Comparison of ENCODE assay signal across 8 cellular contexts in genomic region chr20:17682103-17682888, GRCh38. TPM values are rescaled to one million over a fixed set of nuclear protein-coding genes. Genes with fewer than 3 reads are reported as not detected.
DNase-seq lines count a peak whose midpoint lies in the region; ATAC-seq and TF ChIP-seq lines count a peak whose summit lies in the region.

TSS of gene RRBP1 (minus strand) at chr20:17682242. CDS start at chr20:17660507, 21,735 bp downstream.

- TF ChIP-seq EP300 in gastroesophageal sphincter (IDR thresholded peaks at IDR 0.05) = no peak

- CTCF ChIA-PET in activated naive CD4-positive, alpha-beta T cell treated with anti-CD3 and anti-CD28 coated beads, Interleukin-2, amount 10 ng/mL, durations not matched to agents 7 days and 5 days (lab: Charles Lee) = interaction anchor here (0.6 to 5.1 kb wide), 22 partner anchors 9 to 376 kb away, joined by 3 to 25 read pairs (median 3); partner anchors contain the start of genes BANF2 and BFSP1

- peak within 1 kb of the TSS; percentile 81 for H3K4me3 Mint-ChIP-seq in HFFc6
- H3K4me3 Mint-ChIP-seq in activated naive CD4-positive, alpha-beta T cell treated with anti-CD3 and anti-CD28 coated beads, Interleukin-2, amount 10 ng/mL, durations not matched to agents 7 days and 5 days = peak within 1 kb of the TSS; percentile 85

- peak; percentile 89 for TF ChIP-seq CTCF in HFFc6 (IDR thresholded peaks at IDR 0.05)
- peak in 3 of 4 experiments; percentile 73 to 82 (median 74) for TF ChIP-seq CTCF in gastroesophageal sphincter (IDR thresholded peaks at IDR 0.05)

- peak; percentile 94 for ATAC-seq in gastroesophageal sphincter

- H3K9me3 ChIP-seq in gastroesophageal sphincter = no peaks in the 10 kb centered on the region

- DNase-seq in HFFc6 = peak; percentile 98
- DNase-seq in NAMALWA (ENCODE audit: low spot score) = peak; percentile 97
- DNase-seq in SK-N-DZ (ENCODE audit: low spot score) = peak; percentile 96
- DNase-seq in activated naive CD4-positive, alpha-beta T cell treated with anti-CD3 and anti-CD28 coated beads, Interleukin-2, amount 10 ng/mL, durations not matched to agents 7 days and 5 days = peak; percentile 98
- DNase-seq in non-pigmented ciliary epithelial cell (ENCODE audit: low read depth) = peak; percentile 89
- peak; percentile 97 for DNase-seq in superior temporal gyrus (ENCODE audit: extremely low spot score)

- H3K27ac ChIP-seq in gastroesophageal sphincter = peak within 1 kb of the TSS; percentile 83 to 99 (median 95)

- H3K36me3 Mint-ChIP-seq in HFFc6 (ENCODE audit: low read depth) = peaks cover 28% of the 10 kb centered on the region
- H3K36me3 Mint-ChIP-seq in activated naive CD4-positive, alpha-beta T cell treated with anti-CD3 and anti-CD28 coated beads, Interleukin-2, amount 10 ng/mL, durations not matched to agents 7 days and 5 days = peaks cover 18% of the 10 kb centered on the region

- peak within 1 kb of the TSS; percentile 75 for H3K4me3 ChIP-seq in GM08714 (ENCODE audit: low read length)
- peak within 1 kb of the TSS; percentile 55 to 83 for H3K4me3 ChIP-seq in gastroesophageal sphincter

- TF ChIP-seq POLR2A in gastroesophageal sphincter (IDR thresholded peaks at IDR 0.05) = peak; percentile 95

- peaks cover 0 to 11% of the 10 kb centered on the region in 2 donors for H3K36me3 ChIP-seq in gastroesophageal sphincter

- peaks cover 42% of the 10 kb centered on the region for H3K4me1 Mint-ChIP-seq in HFFc6 (ENCODE audit: low read depth)
- H3K4me1 Mint-ChIP-seq in activated naive CD4-positive, alpha-beta T cell treated with anti-CD3 and anti-CD28 coated beads, Interleukin-2, amount 10 ng/mL, durations not matched to agents 7 days and 5 days = peaks cover 34% of the 10 kb centered on the region

- H3K4me1 ChIP-seq in gastroesophageal sphincter = peaks cover 0 to 31% (median 12%) of the 10 kb centered on the region in 3 donors

- peaks cover 4% of the 10 kb centered on the region; the same call in 1 of the 2 replicates for H3K9me3 Mint-ChIP-seq in HFFc6
- no peaks in the 10 kb centered on the region for H3K9me3 Mint-ChIP-seq in activated naive CD4-positive, alpha-beta T cell treated with anti-CD3 and anti-CD28 coated beads, Interleukin-2, amount 10 ng/mL, durations not matched to agents 7 days and 5 days

- H3K27me3 ChIP-seq in gastroesophageal sphincter = no peaks in the 10 kb centered on the region

- peak within 1 kb of the TSS; percentile 86 for H3K27ac Mint-ChIP-seq in HFFc6
- peak within 1 kb of the TSS; percentile 92 for H3K27ac Mint-ChIP-seq in activated naive CD4-positive, alpha-beta T cell treated with anti-CD3 and anti-CD28 coated beads, Interleukin-2, amount 10 ng/mL, durations not matched to agents 7 days and 5 days

- H3K27me3 Mint-ChIP-seq in HFFc6 (ENCODE audit: insufficient read depth) = peaks cover 27% of the 10 kb centered on the region
- peaks cover 42% of the 10 kb centered on the region for H3K27me3 Mint-ChIP-seq in activated naive CD4-positive, alpha-beta T cell treated with anti-CD3 and anti-CD28 coated beads, Interleukin-2, amount 10 ng/mL, durations not matched to agents 7 days and 5 days

- 0% methylated on average over 4 of the region's 79 CpGs; no CpG with 5 or more reads in 1 of the 2 donors for WGBS in gastroesophageal sphincter (ENCODE audit: low coverage in 1 of 2), 2 donors

RNA-seq across cellular contexts. Expression of gene RRBP1, which starts in this region (rescaled TPM):
- 100 to 1,000 TPM; 273 to 331 (median 317) TPM for total RNA-seq in HFFc6 (2021; fragmentation: NEBNext Ultra II Directional; extraction: Animal tissue kit (Norgen Biotek cat#: 25700))
- polyA plus RNA-seq in SK-N-DZ (2014; cell fraction: cytosol; rRNA removed) = 9.2 and 14.2 TPM in 2 replicates
- polyA plus RNA-seq in SK-N-DZ (2014; cell fraction: nucleus; rRNA removed) = 24.2 and 26.9 TPM in 2 replicates
- total RNA-seq in gastroesophageal sphincter = 10 to 100 TPM; 61.2 to 89.8 (median 64.7) TPM

Comparison
In these comparisons a context has a peak if more than half of its experiments do, and no peak if none do; other contexts are left out.
1. Peak in every context shown above with its lines: DNase-seq, ATAC-seq, H3K4me3 ChIP-seq and H3K27ac ChIP-seq.